Comparison of ENCODE assay signal across 9 cellular contexts in the genomic region with DNA sequence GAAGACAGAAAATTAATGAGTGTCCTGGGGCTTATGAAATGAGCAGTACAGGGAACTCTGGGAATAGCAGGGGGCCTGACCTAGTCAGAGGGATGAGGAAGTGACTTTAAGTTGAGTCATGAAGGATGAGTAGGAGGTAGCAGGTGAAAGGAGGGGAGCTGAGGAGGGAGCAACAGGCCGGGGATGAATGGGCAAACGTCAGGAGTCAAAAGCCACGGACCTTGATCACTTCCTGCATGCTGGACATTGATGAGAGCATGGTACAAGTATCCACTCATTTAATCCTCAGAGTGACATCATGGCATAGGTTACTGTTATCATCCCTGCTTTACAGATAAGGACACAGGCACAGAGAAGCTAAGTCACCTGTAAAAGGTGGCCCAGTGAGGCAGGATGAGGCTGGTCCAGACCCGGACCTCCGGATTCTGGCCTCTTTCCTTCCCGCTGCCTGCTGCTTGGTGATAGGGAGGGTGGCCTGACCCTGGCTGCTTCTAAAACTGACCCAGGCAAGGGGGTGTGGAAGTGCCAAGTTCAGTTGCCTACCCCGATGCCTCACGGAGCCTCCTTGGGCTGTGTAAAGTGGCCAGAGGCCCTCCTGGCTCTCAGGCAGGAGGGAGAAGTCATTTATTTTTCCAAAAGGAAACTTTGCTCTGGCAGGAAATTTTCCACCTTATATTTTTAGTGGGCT. TPM values are rescaled to one million over a fixed set of nuclear protein-coding genes. Genes with fewer than 3 reads are reported as not detected.
DNase-seq lines count a peak whose midpoint lies in the region; TF ChIP-seq lines count a peak whose summit lies in the region.
"Had no signal": no experiment of that assay in that cellular context is flagged by ENCODE, and none has a peak within 500 bp of the region (broad histone marks: within the 10 kb centered on the region; RNA-seq: fewer than 3 reads in every experiment).

No MANE protein-coding gene starts in this region.

- TF ChIP-seq CTCF in PC-9 (conservative IDR thresholded peaks at IDR 0.05) (no peak), epithelial cell of proximal tubule (conservative IDR thresholded peaks at IDR 0.05; ENCODE audit: low read depth, low read length) (no peak)

- 0 out of 2 replicates have a peak, but pooled peaks cover 4% of the 10 kb centered on the region for H3F3A ChIP-seq in PC-9 (ENCODE audit: insufficient read depth, low read depth)

- H3K27me3 ChIP-seq in PC-9 (ENCODE audit: insufficient read depth, low read depth): no peaks in the 10 kb centered on the region
- no peaks in the 10 kb centered on the region for H3K27me3 ChIP-seq in skeletal muscle satellite cell (ENCODE audit: control insufficient read depth, insufficient read depth, low read length)
- H3K27me3 ChIP-seq: right lobe of liver had no signal

- no peaks in the 10 kb centered on the region for H3K79me2 ChIP-seq in PC-9 (ENCODE audit: low read depth)

- H3K9me2 ChIP-seq in PC-9 (ENCODE audit: insufficient read depth): no peaks in the 10 kb centered on the region

- H3K36me3 ChIP-seq in PC-9 (ENCODE audit: low read depth) (no peaks in the 10 kb centered on the region), skeletal muscle satellite cell (ENCODE audit: insufficient read depth, low read length) (no peaks in the 10 kb centered on the region)
- H3K36me3 ChIP-seq: right lobe of liver had no signal

- H3K4me3 ChIP-seq in PC-9: no peak overlapping the region
- H3K4me3 ChIP-seq in epithelial cell of proximal tubule (ENCODE audit: low read depth, low read length): no peak overlapping the region
- peak overlapping the region; percentile 9 for H3K4me3 ChIP-seq in skeletal muscle satellite cell (ENCODE audit: low read length)
- H3K4me3 ChIP-seq: right lobe of liver had no signal

- no peaks in the 10 kb centered on the region for H4K20me1 ChIP-seq in PC-9 (ENCODE audit: insufficient read depth)

- H3K27ac ChIP-seq in PC-9: peak overlapping the region; percentile 80
- H3K27ac ChIP-seq: right lobe of liver had no signal

- peaks cover 24% of the 10 kb centered on the region for H3K4me1 ChIP-seq in PC-9 (replicated peaks; ENCODE audit: insufficient read depth)
- peaks cover 83% of the 10 kb centered on the region for H3K4me1 ChIP-seq in skeletal muscle satellite cell (ENCODE audit: control insufficient read depth, insufficient read depth, low read length)

- H3K9me3 ChIP-seq in PC-9 (ENCODE audit: insufficient read depth, low read depth): no peaks in the 10 kb centered on the region
- H3K9me3 ChIP-seq in skeletal muscle satellite cell (replicated peaks; ENCODE audit: low read length): no peaks in the 10 kb centered on the region
- H3K9me3 ChIP-seq: right lobe of liver had no signal

- POLR2A ChIA-PET in PC-9 (lab: Charles Lee; ENCODE audit: unreplicated experiment): interaction anchor here (0.6 to 0.7 kb wide), 2 partner anchors 19 to 1246 kb away, joined by 3 to 6 read pairs; no protein-coding TSS in a partner anchor

- no peak overlapping the region for H2AFZ ChIP-seq in PC-9

- CTCF ChIA-PET in PC-9 (lab: Charles Lee): interaction anchor here (0.7 kb wide), 1 partner anchor 88 kb away, joined by 3 read pairs; no protein-coding TSS in a partner anchor

- H3K4me2 ChIP-seq in PC-9 (peak overlapping the region; percentile 43), skeletal muscle satellite cell (ENCODE audit: low read length) (peak overlapping the region; percentile 49)

- BruUV-seq in PC-9 (replicated peaks; lab: Mats Ljungman, UMichigan): no TSS peak

- H3K9ac ChIP-seq in skeletal muscle satellite cell (ENCODE audit: low read depth, low read length): peak overlapping the region; percentile 60

- peak; percentile 10 for DNase-seq in SIG-M5 treated with dmso at 0.1 percent for 504 hours (lab: John Stamatoyannopoulos, UW; ENCODE audit: unreplicated experiment)
- no peak for DNase-seq in SIG-M5 (lab: John Stamatoyannopoulos, UW)
- DNase-seq in PC-9: peak; percentile 38 to 86
- DNase-seq in epithelial cell of proximal tubule (ENCODE audit: low read depth): peak; percentile 87
- DNase-seq in effector CD8-positive, alpha-beta T cell (lab: John Stamatoyannopoulos, UW): no peak
- DNase-seq in ecto neural progenitor cell (ENCODE audit: low spot score): no peak
- no peak for DNase-seq in NOMO-1 treated with DMSO at 0.1 percent for 48 hours (lab: John Stamatoyannopoulos, UW; ENCODE audit: unreplicated experiment)

- intact Hi-C loops in PC-9 (cut with micrococcal nuclease; ENCODE audit: unreplicated experiment): no loop called here

RNA-seq across cellular contexts. Expression of a gene that starts 7.6 kb away (rescaled TPM):
- total RNA-seq in PC-9 (2021): 0.53 and 0.59 TPM in 2 replicates
- 13.5 and 18.3 TPM in 2 replicates for total RNA-seq in epithelial cell of proximal tubule
- 21.3 and 21.4 TPM in 2 replicates for total RNA-seq in skeletal muscle satellite cell (2012; rRNA removed)

Comparison
In these comparisons a context has a peak if more than half of its experiments do, and no peak if none do; other contexts are left out.
1. DNase-seq: peak in SIG-M5 treated with dmso at 0.1 percent for 504 hours (single experiment), PC-9 (2 of 2) and epithelial cell of proximal tubule (single experiment); none in SIG-M5 (single experiment), effector CD8-positive, alpha-beta T cell (single experiment), ecto neural progenitor cell (single experiment) and NOMO-1 treated with DMSO at 0.1 percent for 48 hours (single experiment).